18 cellular contexts compared by ENCODE assay signal in genomic region chr14:72514660-72515025, GRCh38.
DNase-seq lines count a peak whose midpoint lies in the region; ATAC-seq and TF ChIP-seq lines count a peak whose summit lies in the region.
"Had no signal": no experiment of that assay in that cellular context is flagged by ENCODE, and none has a peak within 500 bp of the region (broad histone marks: within the 10 kb centered on the region; RNA-seq: fewer than 3 reads in every experiment).

No MANE protein-coding gene starts in this region.

- no peak for ATAC-seq in IMR-90 (ENCODE audit: low read depth)

- H2AFZ ChIP-seq in IMR-90 (replicated peaks; ENCODE audit: low read length, poor library complexity): peak overlapping the region; percentile 76

- no peak overlapping the region for H3K23ac ChIP-seq in IMR-90 (ENCODE audit: low read depth, low read length)

- no peaks in the 10 kb centered on the region for H3K9me1 ChIP-seq in IMR-90 (ENCODE audit: insufficient read depth, low read length)

- peak overlapping the region in 1 of 2 experiments; percentile 24; a peak in 1 of 4 replicates for H4K8ac ChIP-seq in IMR-90 (ENCODE audit: low read depth in 2 of 2, low read length in 2 of 2)

- H3K27ac ChIP-seq in IMR-90 (ENCODE audit: insufficient read depth, low read length) (no peak overlapping the region), endodermal cell (ENCODE audit: low read depth, low read length) (no peak overlapping the region)
- H3K27ac ChIP-seq: 22Rv1, Peyer's patch had no signal

- no peak overlapping the region for H2BK20ac ChIP-seq in IMR-90 (ENCODE audit: low read depth, low read length)

- TF ChIP-seq RAD21 in IMR-90 (IDR thresholded peaks at IDR 0.05; ENCODE audit: low read length): no peak

- no peak overlapping the region for H2AK9ac ChIP-seq in IMR-90 (replicated peaks; ENCODE audit: low read depth, low read length, poor library complexity)

- peak overlapping the region in 3 of 5 experiments; percentile 27 to 69 (median 48) for H3K27ac Mint-ChIP-seq in brain
- H3K27ac Mint-ChIP-seq in endodermal cell: no peak overlapping the region
- H3K27ac Mint-ChIP-seq: CD4-positive, CD25-positive, alpha-beta regulatory T cell had no signal

- no peak overlapping the region; the same call in 1 of the 2 replicates for H4K91ac ChIP-seq in IMR-90 (ENCODE audit: insufficient read depth, low read depth, low read length)

- peaks cover 5% of the 10 kb centered on the region for H3K4me1 ChIP-seq in IMR-90 (ENCODE audit: control insufficient read depth, insufficient read depth, low read length)
- no peaks in the 10 kb centered on the region for H3K4me1 ChIP-seq in endodermal cell (ENCODE audit: control insufficient read depth, insufficient read depth, low read length)
- H3K4me1 ChIP-seq: BE2C had no signal

- H3K14ac ChIP-seq in IMR-90 (replicated peaks; ENCODE audit: low read depth, low read length): no peak overlapping the region

- in situ Hi-C loops in IMR-90 (cut with MboI; ENCODE audit: low sequenced_read_pairs): loop anchor here (5.0 kb wide), 2 partner anchors 393 to 433 kb away; no protein-coding TSS in a partner anchor
- in situ Hi-C loops in KBM-7 (cut with MboI; ENCODE audit: low pct_unique_long_range_greater_than_20kb, low sequenced_read_pairs): loop anchor here (25.0 kb wide), 1 partner anchor 373 kb away; the partner anchor contains the start of gene DPF3

- H3K4me3 Mint-ChIP-seq in brain (no peak overlapping the region), endodermal cell (no peak overlapping the region)
- H3K4me3 Mint-ChIP-seq: CD4-positive, CD25-positive, alpha-beta regulatory T cell had no signal

- peaks cover 26% of the 10 kb centered on the region for H3K4me1 Mint-ChIP-seq in brain
- no peaks in the 10 kb centered on the region for H3K4me1 Mint-ChIP-seq in endodermal cell

- H3K9me3 Mint-ChIP-seq in brain (peaks cover 1 to 7% (median 2%) of the 10 kb centered on the region in 5 experiments), endodermal cell (no peaks in the 10 kb centered on the region)

- no peak for TF ChIP-seq POLR2A in IMR-90 (IDR thresholded peaks at IDR 0.05; ENCODE audit: low read depth, low read length)

- H3K56ac ChIP-seq in IMR-90 (ENCODE audit: extremely low read depth, insufficient read depth, low read length): no peak overlapping the region

- no peak overlapping the region for H3K4me2 ChIP-seq in IMR-90 (ENCODE audit: low read depth, low read length)

- WGBS in IMR-90 (ENCODE audit: extremely low coverage in 2 of 2, insufficient read length in 1 of 2), 2 experiments: 87% methylated on average over 3 of the region's 5 CpGs; no CpG with 5 or more reads in 1 of the 2 experiments
- 93% methylated on average over 4 to 5 of the region's 5 CpGs for WGBS in endodermal cell (ENCODE audit: insufficient coverage in 1 of 2, insufficient read length in 1 of 2), 2 experiments

- H4K20me1 ChIP-seq in IMR-90 (ENCODE audit: insufficient read depth, low read length): no peaks in the 10 kb centered on the region

- H2BK5ac ChIP-seq in IMR-90 (ENCODE audit: low read depth, low read length, poor library complexity, severe bottlenecking): no peak overlapping the region

- CTCF ChIA-PET in IMR-90 (lab: Yijun Ruan, JAX): interaction anchor here (0.6 to 4.6 kb wide), 33 partner anchors 9 to 955 kb away, joined by 3 to 70 read pairs (median 4); partner anchors contain the start of gene DPF3

- H3K27me3 Mint-ChIP-seq in brain: peaks cover 2% of the 10 kb centered on the region
- no peaks in the 10 kb centered on the region for H3K27me3 Mint-ChIP-seq in endodermal cell (ENCODE audit: insufficient read depth)

- no peak overlapping the region for H4K5ac ChIP-seq in IMR-90 (ENCODE audit: low read depth, low read length)

- dilution Hi-C loops in IMR-90 (cut with HindIII; ENCODE audit: low sequenced_read_pairs, unreplicated experiment): no loop called here

- POLR2A ChIA-PET in IMR-90 (lab: Charles Lee; ENCODE audit: unreplicated experiment): interaction anchor here (0.6 to 1.0 kb wide), 2 partner anchors 434 to 557 kb away, joined by 3 to 4 read pairs; no protein-coding TSS in a partner anchor

- intact Hi-C loops in IMR-90 (cut with micrococcal nuclease): loop anchor here (1.0 to 10.0 kb wide), 4 partner anchors 153 to 434 kb away; no protein-coding TSS in a partner anchor

- TF ChIP-seq CTCF in IMR-90 (conservative IDR thresholded peaks at IDR 0.05; ENCODE audit: low read depth, low read length): no peak
- TF ChIP-seq CTCF in brain (conservative IDR thresholded peaks at IDR 0.05): no peak
- TF ChIP-seq CTCF in endodermal cell (conservative IDR thresholded peaks at IDR 0.05): no peak

- H3K36me3 Mint-ChIP-seq in brain (peaks cover 4% of the 10 kb centered on the region), endodermal cell (ENCODE audit: low read depth) (no peaks in the 10 kb centered on the region)
- H3K36me3 Mint-ChIP-seq: CD4-positive, CD25-positive, alpha-beta regulatory T cell had no signal

- H2AK5ac ChIP-seq in IMR-90 (ENCODE audit: low read depth, low read length): no peak overlapping the region

- no peak overlapping the region for H2BK15ac ChIP-seq in IMR-90 (ENCODE audit: low read depth, low read length)

- no peak overlapping the region; the same call in 1 of the 2 replicates for H3K4ac ChIP-seq in IMR-90 (ENCODE audit: low read depth, low read length)

- H3K9me3 ChIP-seq in IMR-90 (ENCODE audit: control insufficient read depth, insufficient read depth, low read length): no peaks in the 10 kb centered on the region
- H3K9me3 ChIP-seq in endodermal cell (ENCODE audit: control insufficient read depth, low read length): peaks cover 5% of the 10 kb centered on the region
- H3K9me3 ChIP-seq: BE2C, MG63, Peyer's patch had no signal

- no TSS peak for BruUV-seq in IMR-90 (replicated peaks; lab: Mats Ljungman, UMichigan)

- no peaks in the 10 kb centered on the region for H3K79me1 ChIP-seq in IMR-90 (ENCODE audit: low read depth in 1 of 2, low read length in 2 of 2)

- H3K36me3 ChIP-seq in IMR-90 (ENCODE audit: control insufficient read depth, insufficient read depth, low read length): no peaks in the 10 kb centered on the region
- peaks cover 4% of the 10 kb centered on the region for H3K36me3 ChIP-seq in endodermal cell (ENCODE audit: control insufficient read depth, insufficient read depth, low read length)
- H3K36me3 ChIP-seq: BE2C, MG63, Peyer's patch had no signal

- H3K27me3 ChIP-seq in IMR-90 (ENCODE audit: control insufficient read depth, insufficient read depth, low read length) (peaks cover 22% of the 10 kb centered on the region), endodermal cell (ENCODE audit: control insufficient read depth, insufficient read depth, low read length, poor library complexity, severe bottlenecking) (peaks cover 6% of the 10 kb centered on the region)
- H3K27me3 ChIP-seq: MG63, Peyer's patch had no signal

- no peak overlapping the region for H3K4me3 ChIP-seq in IMR-90 (ENCODE audit: insufficient read depth, low read depth, low read length)
- no peak overlapping the region for H3K4me3 ChIP-seq in endodermal cell (ENCODE audit: low read length)
- H3K4me3 ChIP-seq: GM12878, MG63, Peyer's patch had no signal

- no peak overlapping the region for H3K18ac ChIP-seq in IMR-90 (ENCODE audit: low read depth, low read length)

- H2BK120ac ChIP-seq in IMR-90 (ENCODE audit: low read depth, low read length): no peak overlapping the region

- DNase-seq in NCI-H1694 treated with DMSO at 0.1 percent for 48 hours (lab: John Stamatoyannopoulos, UW) (peak; percentile 65), NCI-H1694 (lab: John Stamatoyannopoulos, UW) (no peak), IMR-90 (no peak), retina (peak; percentile 13), NCI-H2029 treated with DMSO at 0.1 percent for 48 hours (lab: John Stamatoyannopoulos, UW) (no peak), endodermal cell (no peak), KBM-7 (no peak)
- DNase-seq: BE2C, GDM1, MG63, NCI-H187, NCI-H446 treated with DMSO at 0.1 percent for 48 hours, Peyer's patch, SHP77 treated with DMSO at 0.1 percent for 48 hours had no signal

- no peak overlapping the region for H3K9ac ChIP-seq in IMR-90 (ENCODE audit: low read depth, low read length)
- H3K9ac ChIP-seq in endodermal cell (ENCODE audit: extremely low read depth, low read length, poor library complexity, severe bottlenecking): no peak overlapping the region

TF ChIP-seq in IMR-90, 13 proteins besides CTCF, POLR2A, EP300 and RAD21:
- TF ChIP-seq BHLHE40 (IDR thresholded peaks at IDR 0.05; ENCODE audit: low read depth, low read length) (no peak), RFX5 (IDR thresholded peaks at IDR 0.05; ENCODE audit: low read depth, low read length) (no peak), NFE2L2 (IDR thresholded peaks at IDR 0.05; ENCODE audit: low read depth, low read length) (no peak), USF2 (IDR thresholded peaks at IDR 0.05; ENCODE audit: low read depth, low read length) (no peak), MAZ (IDR thresholded peaks at IDR 0.05; ENCODE audit: borderline replicate concordance, low read depth, low read length) (no peak), CEBPB (IDR thresholded peaks at IDR 0.05; ENCODE audit: low read depth, low read length) (no peak), CHD1 (IDR thresholded peaks at IDR 0.05; ENCODE audit: low read depth, low read length) (no peak), FOS (IDR thresholded peaks at IDR 0.05; ENCODE audit: low read depth, low read length) (no peak), ELK1 (IDR thresholded peaks at IDR 0.05; ENCODE audit: borderline replicate concordance, low read depth, low read length) (no peak), MXI1 (IDR thresholded peaks at IDR 0.05; ENCODE audit: borderline replicate concordance, low read depth, low read length) (no peak), MAFK (IDR thresholded peaks at IDR 0.05; ENCODE audit: low read depth, low read length) (no peak), RCOR1 (IDR thresholded peaks at IDR 0.05; ENCODE audit: insufficient replicate concordance, low read length) (no peak), SMC3 (IDR thresholded peaks at IDR 0.05; ENCODE audit: low read depth, low read length) (no peak)

Comparison
In these comparisons a context has a peak if more than half of its experiments do, and no peak if none do; other contexts are left out.
1. DNase-seq: peak in NCI-H1694 treated with DMSO at 0.1 percent for 48 hours (single experiment) and retina (single experiment); none in NCI-H1694 (single experiment), IMR-90 (single experiment), NCI-H2029 treated with DMSO at 0.1 percent for 48 hours (single experiment), endodermal cell (single experiment) and KBM-7 (single experiment).